ENCODE assay signal across 1 cellular context in the genomic region with DNA sequence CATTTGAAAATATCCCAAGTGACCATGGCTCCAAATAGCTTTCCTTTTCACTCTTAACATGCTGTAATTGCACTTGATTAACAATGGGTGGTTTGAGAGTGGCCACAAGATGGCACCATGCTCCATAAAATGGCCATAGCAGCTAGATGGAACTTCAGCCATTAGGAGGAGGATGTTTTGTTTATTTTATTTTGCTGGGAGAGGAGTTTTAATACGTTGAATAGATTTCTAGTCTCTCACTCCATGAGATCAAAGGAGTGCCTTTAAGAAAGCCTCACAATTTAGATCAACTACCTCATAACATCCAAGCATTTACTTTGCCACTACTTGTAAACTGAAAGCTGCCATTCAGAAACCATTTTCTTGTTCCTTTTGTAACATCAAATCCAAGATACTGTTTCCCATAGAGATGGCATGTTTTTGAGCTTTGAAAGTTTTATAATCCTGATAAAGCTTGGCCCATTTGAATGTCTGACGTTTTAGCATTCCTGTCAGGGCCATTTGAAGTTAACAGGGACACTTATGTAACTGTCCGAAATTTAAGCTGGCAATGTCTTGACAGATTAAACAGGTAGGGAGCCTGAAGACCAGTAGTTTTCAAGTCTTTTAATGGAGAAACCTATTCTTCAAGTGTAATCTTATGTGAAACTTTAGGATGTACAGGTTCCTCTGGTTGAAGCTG.
TF ChIP-seq lines count a peak whose summit lies in the region.

No MANE protein-coding gene starts in this region.

TF ChIP-seq in HEK293, 187 proteins besides CTCF, POLR2A, EP300 and RAD21 (continued from another document):
- TF ChIP-seq, protein P1, sequence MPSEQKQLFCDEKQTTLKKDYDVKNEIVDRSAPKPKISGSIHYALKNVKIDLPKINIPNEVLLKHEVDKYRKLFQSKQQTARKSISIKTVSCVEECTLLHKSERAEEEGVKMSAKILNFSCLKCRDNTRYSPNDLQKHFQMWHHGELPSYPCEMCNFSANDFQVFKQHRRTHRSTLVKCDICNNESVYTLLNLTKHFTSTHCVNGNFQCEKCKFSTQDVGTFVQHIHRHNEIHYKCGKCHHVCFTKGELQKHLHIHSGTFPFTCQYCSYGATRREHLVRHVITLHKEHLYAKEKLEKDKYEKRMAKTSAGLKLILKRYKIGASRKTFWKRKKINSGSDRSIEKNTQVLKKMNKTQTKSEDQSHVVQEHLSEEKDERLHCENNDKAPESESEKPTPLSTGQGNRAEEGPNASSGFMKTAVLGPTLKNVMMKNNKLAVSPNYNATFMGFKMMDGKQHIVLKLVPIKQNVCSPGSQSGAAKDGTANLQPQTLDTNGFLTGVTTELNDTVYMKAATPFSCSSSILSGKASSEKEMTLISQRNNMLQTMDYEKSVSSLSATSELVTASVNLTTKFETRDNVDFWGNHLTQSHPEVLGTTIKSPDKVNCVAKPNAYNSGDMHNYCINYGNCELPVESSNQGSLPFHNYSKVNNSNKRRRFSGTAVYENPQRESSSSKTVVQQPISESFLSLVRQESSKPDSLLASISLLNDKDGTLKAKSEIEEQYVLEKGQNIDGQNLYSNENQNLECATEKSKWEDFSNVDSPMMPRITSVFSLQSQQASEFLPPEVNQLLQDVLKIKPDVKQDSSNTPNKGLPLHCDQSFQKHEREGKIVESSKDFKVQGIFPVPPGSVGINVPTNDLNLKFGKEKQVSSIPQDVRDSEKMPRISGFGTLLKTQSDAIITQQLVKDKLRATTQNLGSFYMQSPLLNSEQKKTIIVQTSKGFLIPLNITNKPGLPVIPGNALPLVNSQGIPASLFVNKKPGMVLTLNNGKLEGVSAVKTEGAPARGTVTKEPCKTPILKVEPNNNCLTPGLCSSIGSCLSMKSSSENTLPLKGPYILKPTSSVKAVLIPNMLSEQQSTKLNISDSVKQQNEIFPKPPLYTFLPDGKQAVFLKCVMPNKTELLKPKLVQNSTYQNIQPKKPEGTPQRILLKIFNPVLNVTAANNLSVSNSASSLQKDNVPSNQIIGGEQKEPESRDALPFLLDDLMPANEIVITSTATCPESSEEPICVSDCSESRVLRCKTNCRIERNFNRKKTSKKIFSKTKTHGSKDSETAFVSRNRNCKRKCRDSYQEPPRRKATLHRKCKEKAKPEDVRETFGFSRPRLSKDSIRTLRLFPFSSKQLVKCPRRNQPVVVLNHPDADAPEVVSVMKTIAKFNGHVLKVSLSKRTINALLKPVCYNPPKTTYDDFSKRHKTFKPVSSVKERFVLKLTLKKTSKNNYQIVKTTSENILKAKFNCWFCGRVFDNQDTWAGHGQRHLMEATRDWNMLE (tag by site-specific recombination; conservative IDR thresholded peaks at IDR 0.05; ENCODE audit: low read depth) = no peak
- TF ChIP-seq ZNF366 (tag by site-specific recombination; conservative IDR thresholded peaks at IDR 0.05) (0 out of 2 replicates have a peak, but pooled peaks have one; percentile 31), ZNF19 (tag by site-specific recombination; IDR thresholded peaks at IDR 0.05; ENCODE audit: low read depth) (no peak), YY1 (tag by site-specific recombination; IDR thresholded peaks at IDR 0.05) (0 out of 2 replicates have a peak, but pooled peaks have one; percentile 49), BCL11A (tag by site-specific recombination; IDR thresholded peaks at IDR 0.05; ENCODE audit: low read depth) (no peak), ZNF654 (tag by site-specific recombination; IDR thresholded peaks at IDR 0.05; ENCODE audit: low read depth) (peak; percentile 86), ZNF621 (tag by site-specific recombination; IDR thresholded peaks at IDR 0.05) (no peak), ZSCAN30 (tag by site-specific recombination; IDR thresholded peaks at IDR 0.05) (peak; percentile 39; the same call in 1 of the 2 replicates), ZNF660 (tag by site-specific recombination; IDR thresholded peaks at IDR 0.05) (peak; percentile 82; the same call in 1 of the 2 replicates), KLF10 (tag by site-specific recombination; IDR thresholded peaks at IDR 0.05) (peak; percentile 11; the same call in 1 of the 2 replicates), PRDM1 (tag by site-specific recombination; IDR thresholded peaks at IDR 0.05) (peak; percentile 47; the same call in 1 of the 2 replicates), TCF7L2 (IDR thresholded peaks at IDR 0.05; ENCODE audit: borderline replicate concordance, low read depth, low read length) (0 out of 2 replicates have a peak, but pooled peaks have one; percentile 61)
- TF ChIP-seq, protein P2, sequence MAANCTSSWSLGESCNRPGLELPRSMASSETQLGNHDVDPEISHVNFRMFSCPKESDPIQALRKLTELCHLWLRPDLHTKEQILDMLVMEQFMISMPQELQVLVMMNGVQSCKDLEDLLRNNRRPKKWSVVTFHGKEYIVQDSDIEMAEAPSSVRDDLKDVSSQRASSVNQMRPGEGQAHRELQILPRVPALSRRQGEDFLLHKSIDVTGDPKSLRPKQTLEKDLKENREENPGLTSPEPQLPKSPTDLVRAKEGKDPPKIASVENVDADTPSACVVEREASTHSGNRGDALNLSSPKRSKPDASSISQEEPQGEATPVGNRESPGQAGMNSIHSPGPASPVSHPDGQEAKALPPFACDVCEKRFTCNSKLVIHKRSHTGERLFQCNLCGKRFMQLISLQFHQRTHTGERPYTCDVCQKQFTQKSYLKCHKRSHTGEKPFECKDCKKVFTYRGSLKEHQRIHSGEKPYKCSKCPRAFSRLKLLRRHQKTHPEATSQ (tag by site-specific recombination; IDR thresholded peaks at IDR 0.05) = no peak
- TF ChIP-seq, protein P3, sequence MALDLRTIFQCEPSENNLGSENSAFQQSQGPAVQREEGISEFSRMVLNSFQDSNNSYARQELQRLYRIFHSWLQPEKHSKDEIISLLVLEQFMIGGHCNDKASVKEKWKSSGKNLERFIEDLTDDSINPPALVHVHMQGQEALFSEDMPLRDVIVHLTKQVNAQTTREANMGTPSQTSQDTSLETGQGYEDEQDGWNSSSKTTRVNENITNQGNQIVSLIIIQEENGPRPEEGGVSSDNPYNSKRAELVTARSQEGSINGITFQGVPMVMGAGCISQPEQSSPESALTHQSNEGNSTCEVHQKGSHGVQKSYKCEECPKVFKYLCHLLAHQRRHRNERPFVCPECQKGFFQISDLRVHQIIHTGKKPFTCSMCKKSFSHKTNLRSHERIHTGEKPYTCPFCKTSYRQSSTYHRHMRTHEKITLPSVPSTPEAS (tag by site-specific recombination; IDR thresholded peaks at IDR 0.05) = no peak
- TF ChIP-seq, protein P4, sequence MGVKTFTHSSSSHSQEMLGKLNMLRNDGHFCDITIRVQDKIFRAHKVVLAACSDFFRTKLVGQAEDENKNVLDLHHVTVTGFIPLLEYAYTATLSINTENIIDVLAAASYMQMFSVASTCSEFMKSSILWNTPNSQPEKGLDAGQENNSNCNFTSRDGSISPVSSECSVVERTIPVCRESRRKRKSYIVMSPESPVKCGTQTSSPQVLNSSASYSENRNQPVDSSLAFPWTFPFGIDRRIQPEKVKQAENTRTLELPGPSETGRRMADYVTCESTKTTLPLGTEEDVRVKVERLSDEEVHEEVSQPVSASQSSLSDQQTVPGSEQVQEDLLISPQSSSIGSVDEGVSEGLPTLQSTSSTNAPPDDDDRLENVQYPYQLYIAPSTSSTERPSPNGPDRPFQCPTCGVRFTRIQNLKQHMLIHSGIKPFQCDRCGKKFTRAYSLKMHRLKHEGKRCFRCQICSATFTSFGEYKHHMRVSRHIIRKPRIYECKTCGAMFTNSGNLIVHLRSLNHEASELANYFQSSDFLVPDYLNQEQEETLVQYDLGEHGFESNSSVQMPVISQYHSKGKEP (tag by site-specific recombination; IDR thresholded peaks at IDR 0.05) = 0 out of 2 replicates have a peak, but pooled peaks have one; percentile 9
